In the genomic region with DNA sequence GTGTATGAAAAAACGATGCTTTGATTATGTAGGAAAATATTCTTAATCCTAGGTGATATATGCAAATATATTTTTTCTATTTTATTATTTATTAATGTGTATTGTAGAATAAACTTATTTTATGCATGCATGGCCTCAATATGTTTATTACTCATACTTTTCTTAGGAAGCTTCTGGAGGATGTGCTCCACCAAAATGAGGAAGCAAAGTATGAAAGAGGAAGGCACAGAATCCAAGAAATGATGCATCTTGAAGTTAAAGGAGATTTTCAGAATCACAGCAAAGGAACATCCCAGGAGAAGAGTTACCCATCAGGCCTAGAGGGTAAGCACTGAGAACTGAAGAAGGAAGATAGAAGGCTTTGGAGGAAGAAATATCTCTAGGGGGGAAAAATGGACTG, we compare ENCODE assay signal across 20 cellular contexts. TPM values are rescaled to one million over a fixed set of nuclear protein-coding genes. Genes with fewer than 3 reads are reported as not detected.
DNase-seq lines count a peak whose midpoint lies in the region; ATAC-seq, FAIRE-seq and TF ChIP-seq lines count a peak whose summit lies in the region.
"Had no signal": no experiment of that assay in that cellular context is flagged by ENCODE, and none has a peak within 500 bp of the region (broad histone marks: within the 10 kb centered on the region; RNA-seq: fewer than 3 reads in every experiment).

No MANE protein-coding gene starts in this region.

- FAIRE-seq in HepG2 (lab: Jason Lieb, UNC), result no peak
- FAIRE-seq: GM19239 had no signal

- TF ChIP-seq CTCF in NB4 (IDR thresholded peaks at IDR 0.05; ENCODE audit: low read depth, low read length) (no peak), HepG2 (CRISPR knock-in tag; IDR thresholded peaks at IDR 0.05) (no peak)

- no peaks in the 10 kb centered on the region for H3K36me3 ChIP-seq in HepG2 (replicated peaks in 1 of 2; ENCODE audit: control insufficient read depth in 1 of 2, insufficient read depth in 2 of 2, low read length in 2 of 2)
- H3K36me3 ChIP-seq: MG63 had no signal

- intact Hi-C loops in HepG2 (cut with micrococcal nuclease; ENCODE audit: unreplicated experiment), result no loop called here

- peak; percentile 88 for DNase-seq in CD1c-positive myeloid dendritic cell (ENCODE audit: extremely low spot score)
- peak; percentile 20 for DNase-seq in NB4 (ENCODE audit: low read depth)
- DNase-seq in SIG-M5 treated with dmso at 0.1 percent for 504 hours (lab: John Stamatoyannopoulos, UW; ENCODE audit: unreplicated experiment), result peak; percentile 59
- peak; percentile 2 for DNase-seq in medulla oblongata (ENCODE audit: extremely low spot score)
- DNase-seq in stimulated activated CD4-positive, alpha-beta T cell treated with anti-CD3 and anti-CD28 coated beads, Interleukin-15, amount 100 ng/mL, for 24 hours, result no peak
- no peak for DNase-seq in HepG2 (ENCODE audit: low spot score)
- no peak for DNase-seq in COLO829 (ENCODE audit: low spot score)
- DNase-seq in iPS-NIHi11 (ENCODE audit: low spot score), result no peak
- DNase-seq: EL, GF-D8, MG63, NCI-H1694, NCI-H2081 treated with DMSO at 0.1 percent for 48 hours, NCI-H446, NCI-H526, SHP77 treated with DMSO at 0.1 percent for 48 hours had no signal

- H3K9ac ChIP-seq in HepG2 (ENCODE audit: insufficient read depth, low read depth, low read length), result no peak overlapping the region

- H3K4me2 ChIP-seq in HepG2 (ENCODE audit: low read depth, low read length), result no peak overlapping the region

- in situ Hi-C loops in HepG2 (cut with HindIII; ENCODE audit: extremely low pct_ligation_motif_present, low pct_unique_long_range_greater_than_20kb), result no loop called here

- POLR2A ChIA-PET in HepG2 (lab: Yijun Ruan, JAX), result no interaction called here

- TF ChIP-seq POLR2A in NB4 (IDR thresholded peaks at IDR 0.05; ENCODE audit: extremely low read depth, insufficient read length) (no peak), HepG2 (IDR thresholded peaks at IDR 0.05; ENCODE audit: insufficient read depth in 1 of 2, low read depth in 2 of 2, low read length in 2 of 2) (no peak)

- ATAC-seq in HepG2, result no peak
- ATAC-seq: SK-N-SH treated with all-trans-retinoic acid at 6 μM for 48 hours had no signal

- no peak overlapping the region for H3K4me3 ChIP-seq in NB4 (ENCODE audit: low read depth, low read length)
- no peak overlapping the region for H3K4me3 ChIP-seq in HepG2 (replicated peaks in 1 of 3; ENCODE audit: insufficient read depth in 1 of 3, low read depth in 2 of 3, low read length in 3 of 3)
- H3K4me3 ChIP-seq: MG63 had no signal

- H3K79me2 ChIP-seq in HepG2 (ENCODE audit: insufficient read depth, low read length), result no peaks in the 10 kb centered on the region

- no peak overlapping the region for H3K27ac ChIP-seq in HepG2 (ENCODE audit: extremely low read length, insufficient read depth, low read length)
- H3K27ac ChIP-seq: C4-2B, RWPE1 had no signal

- TF ChIP-seq RAD21 in HepG2 (CRISPR knock-in tag; IDR thresholded peaks at IDR 0.05), result no peak

- no peak overlapping the region for H2AFZ ChIP-seq in HepG2 (ENCODE audit: low read length)

- TF ChIP-seq EP300 in HepG2 (IDR thresholded peaks at IDR 0.05; ENCODE audit: low read depth in 2 of 2, low read length in 2 of 2) (no peak), HepG2 (CRISPR knock-in tag; IDR thresholded peaks at IDR 0.05; ENCODE audit: borderline replicate concordance) (no peak)

- H3K27me3 ChIP-seq in HepG2 (ENCODE audit: control insufficient read depth in 1 of 2, insufficient read depth in 2 of 2, low read length in 2 of 2), result no peaks in the 10 kb centered on the region
- H3K27me3 ChIP-seq: MG63 had no signal

- no peaks in the 10 kb centered on the region for H4K20me1 ChIP-seq in HepG2 (ENCODE audit: insufficient read depth, low read length)

- CTCF ChIA-PET in HepG2 (lab: Yijun Ruan, JAX; ENCODE audit: low intra/inter-chr PET ratio, low total read pairs), result no interaction called here

- BruUV-seq in HepG2 (replicated peaks; lab: Mats Ljungman, UMichigan), result no TSS peak

- H3K4me1 ChIP-seq in HepG2 (ENCODE audit: insufficient read depth, low read length), result no peaks in the 10 kb centered on the region

- no peaks in the 10 kb centered on the region for H3K9me3 ChIP-seq in HepG2 (ENCODE audit: low read length)

- WGBS in HepG2 (ENCODE audit: low lambda C conversion rate), result 2% methylated on average over 1 of the region's 1 CpG

TF ChIP-seq in HepG2, 621 proteins besides CTCF, POLR2A, EP300 and RAD21:
- no peak for TF ChIP-seq ARHGAP35 (CRISPR knock-in tag; IDR thresholded peaks at IDR 0.05; ENCODE audit: borderline replicate concordance)

RNA-seq across cellular contexts. Expression of gene MRPS16, which starts 35.0 kb away (rescaled TPM):
- total RNA-seq in HepG2 (2016; rRNA removed; fragmentation: Illumina TruSeq; extraction: Trizol), result 135 and 189 TPM in 2 replicates
- total RNA-seq in HepG2 (2016; cell fraction: cytosol; rRNA removed; fragmentation: Illumina TruSeq; extraction: Trizol; ENCODE audit: low read depth), result 45.7 and 60.1 TPM in 2 replicates
- total RNA-seq in HepG2 (2016; cell fraction: insoluble cytoplasmic fraction; rRNA removed; fragmentation: Illumina TruSeq; extraction: Trizol), result 136 and 203 TPM in 2 replicates
- total RNA-seq in HepG2 (2016; cell fraction: membrane; rRNA removed; fragmentation: Illumina TruSeq; extraction: Trizol), result 93.5 and 107 TPM in 2 replicates
- 46.1 and 51.7 TPM in 2 replicates for total RNA-seq in HepG2 (2016; cell fraction: nucleus; rRNA removed; fragmentation: Illumina TruSeq; extraction: Trizol)
- polyA plus RNA-seq in HepG2 (2011; rRNA removed), result 70.1 and 70.8 TPM in 2 replicates
- polyA plus RNA-seq in HepG2 (2011; cell fraction: cytosol; rRNA removed), result 71.9 and 101 TPM in 2 replicates
- polyA plus RNA-seq in HepG2 (2011; cell fraction: nucleus; rRNA removed), result 47.7 and 52.2 TPM in 2 replicates
- 46.9 and 60.5 TPM in 2 replicates for polyA plus RNA-seq in HepG2 (2012)
- 72.0 and 95.9 TPM in 2 replicates for polyA plus RNA-seq in HepG2 (2016; cell fraction: cytosol; fragmentation: Illumina TruSeq; extraction: Trizol; ENCODE audit: low read depth)
- polyA plus RNA-seq in HepG2 (2016; cell fraction: insoluble cytoplasmic fraction; fragmentation: Illumina TruSeq; extraction: Trizol; ENCODE audit: low read depth), result 178 and 185 TPM in 2 replicates
- 98.6 and 105 TPM in 2 replicates for polyA plus RNA-seq in HepG2 (2016; cell fraction: membrane; fragmentation: Illumina TruSeq; extraction: Trizol; ENCODE audit: low read depth)
- 94.8 and 101 TPM in 2 replicates for polyA plus RNA-seq in HepG2 (2016; cell fraction: nucleus; fragmentation: Illumina TruSeq; extraction: Trizol; ENCODE audit: insufficient read depth, low read depth)
- 139 and 229 TPM in 2 replicates for polyA minus RNA-seq in HepG2 (2011; rRNA and poly(A)+ RNA removed; ENCODE audit: low replicate concordance)
- 44.1 TPM in 2 replicates for polyA minus RNA-seq in HepG2 (2011; cell fraction: cytosol; rRNA and poly(A)+ RNA removed)
- 27.9 and 35.8 TPM in 2 replicates for polyA minus RNA-seq in HepG2 (2011; cell fraction: nucleus; rRNA and poly(A)+ RNA removed)

RNA-seq across cellular contexts. Expression of gene DNAJC9, which starts 40.4 kb away (rescaled TPM):
- total RNA-seq in HepG2 (2016; rRNA removed; fragmentation: Illumina TruSeq; extraction: Trizol), result 60.3 and 76.9 TPM in 2 replicates
- 13.2 TPM in 2 replicates for total RNA-seq in HepG2 (2016; cell fraction: cytosol; rRNA removed; fragmentation: Illumina TruSeq; extraction: Trizol; ENCODE audit: low read depth)
- total RNA-seq in HepG2 (2016; cell fraction: insoluble cytoplasmic fraction; rRNA removed; fragmentation: Illumina TruSeq; extraction: Trizol), result 60.9 and 80.0 TPM in 2 replicates
- total RNA-seq in HepG2 (2016; cell fraction: membrane; rRNA removed; fragmentation: Illumina TruSeq; extraction: Trizol), result 32.4 and 33.9 TPM in 2 replicates
- total RNA-seq in HepG2 (2016; cell fraction: nucleus; rRNA removed; fragmentation: Illumina TruSeq; extraction: Trizol), result 36.9 and 43.2 TPM in 2 replicates
- polyA plus RNA-seq in HepG2 (2011; rRNA removed), result 13.4 and 15.9 TPM in 2 replicates
- polyA plus RNA-seq in HepG2 (2011; cell fraction: cytosol; rRNA removed), result 11.3 and 11.9 TPM in 2 replicates
- 35.4 and 37.6 TPM in 2 replicates for polyA plus RNA-seq in HepG2 (2011; cell fraction: nucleus; rRNA removed)
- 13.4 and 16.3 TPM in 2 replicates for polyA plus RNA-seq in HepG2 (2012)
- polyA plus RNA-seq in HepG2 (2016; cell fraction: cytosol; fragmentation: Illumina TruSeq; extraction: Trizol; ENCODE audit: low read depth), result 9.4 and 10.9 TPM in 2 replicates
- polyA plus RNA-seq in HepG2 (2016; cell fraction: insoluble cytoplasmic fraction; fragmentation: Illumina TruSeq; extraction: Trizol; ENCODE audit: low read depth), result 60.5 and 63.2 TPM in 2 replicates
- polyA plus RNA-seq in HepG2 (2016; cell fraction: membrane; fragmentation: Illumina TruSeq; extraction: Trizol; ENCODE audit: low read depth), result 19.3 and 19.6 TPM in 2 replicates
- 59.2 and 60.2 TPM in 2 replicates for polyA plus RNA-seq in HepG2 (2016; cell fraction: nucleus; fragmentation: Illumina TruSeq; extraction: Trizol; ENCODE audit: insufficient read depth, low read depth)
- polyA minus RNA-seq in HepG2 (2011; rRNA and poly(A)+ RNA removed; ENCODE audit: low replicate concordance), result 17.9 and 39.2 TPM in 2 replicates
- polyA minus RNA-seq in HepG2 (2011; cell fraction: cytosol; rRNA and poly(A)+ RNA removed), result 6.5 and 8.3 TPM in 2 replicates
- polyA minus RNA-seq in HepG2 (2011; cell fraction: nucleus; rRNA and poly(A)+ RNA removed), result 35.7 and 36.1 TPM in 2 replicates

Comparison
In these comparisons a context has a peak if more than half of its experiments do, and no peak if none do; other contexts are left out.
1. DNase-seq: peak in CD1c-positive myeloid dendritic cell (single experiment), NB4 (single experiment), SIG-M5 treated with dmso at 0.1 percent for 504 hours (single experiment) and medulla oblongata (single experiment); none in stimulated activated CD4-positive, alpha-beta T cell treated with anti-CD3 and anti-CD28 coated beads, Interleukin-15, amount 100 ng/mL, for 24 hours (single experiment), HepG2 (single experiment), COLO829 (single experiment) and iPS-NIHi11 (single experiment).